In genomic region chr3:30617653-30618052, GRCh38 we compare ENCODE assay signal across 14 cellular contexts. TPM values are rescaled to one million over a fixed set of nuclear protein-coding genes. Genes with fewer than 3 reads are reported as not detected.
DNase-seq lines count a peak whose midpoint lies in the region; ATAC-seq and TF ChIP-seq lines count a peak whose summit lies in the region.
"Had no signal": no experiment of that assay in that cellular context is flagged by ENCODE, and none has a peak within 500 bp of the region (broad histone marks: within the 10 kb centered on the region; RNA-seq: fewer than 3 reads in every experiment).

No MANE protein-coding gene starts in this region.

- H3K9me2 ChIP-seq in DOHH2 (replicated peaks; ENCODE audit: control insufficient read depth, low read length) = no peaks in the 10 kb centered on the region

- no peaks in the 10 kb centered on the region for H3K36me3 ChIP-seq in DOHH2 (ENCODE audit: control insufficient read depth, low read length)
- H3K36me3 ChIP-seq: HAP-1, SJCRH30 had no signal

- H3K27me3 Mint-ChIP-seq in T-helper 1 cell treated with Interleukin-12 subunit alpha and Interleukin-12 subunit beta and Interleukin-4 antibody, amounts not matched to agents 30 μg/mL and 1 μg/mL, for 36 hours (ENCODE audit: low read depth) = no peaks in the 10 kb centered on the region
- no peaks in the 10 kb centered on the region for H3K27me3 Mint-ChIP-seq in activated T-helper 2 cell treated with anti-CD3 and anti-CD28 coated beads, Interferon-gamma antibody, Interleukin-2, Interleukin-4, amounts not matched to agents 10 μg/mL and 5 μg/mL and 100 μg/mL, durations not matched to agents 14 hours and 24 hours and 36 hours (ENCODE audit: low read depth)
- no peaks in the 10 kb centered on the region for H3K27me3 Mint-ChIP-seq in natural killer cell (ENCODE audit: low read depth in 2 of 2)

- H3K36me3 Mint-ChIP-seq in T-helper 1 cell treated with Interleukin-12 subunit alpha and Interleukin-12 subunit beta and Interleukin-4 antibody, amounts not matched to agents 30 μg/mL and 1 μg/mL, for 36 hours (ENCODE audit: low read depth) = peaks cover 29% of the 10 kb centered on the region
- H3K36me3 Mint-ChIP-seq in activated T-helper 2 cell treated with anti-CD3 and anti-CD28 coated beads, Interferon-gamma antibody, Interleukin-2, Interleukin-4, amounts not matched to agents 10 μg/mL and 5 μg/mL and 100 μg/mL, durations not matched to agents 14 hours and 24 hours and 36 hours (ENCODE audit: low read depth) = peaks cover 55% of the 10 kb centered on the region
- no peaks in the 10 kb centered on the region for H3K36me3 Mint-ChIP-seq in natural killer cell

- peaks cover 7% of the 10 kb centered on the region for H4K20me1 ChIP-seq in DOHH2 (ENCODE audit: control insufficient read depth, insufficient read depth, low read depth, low read length)

- no peaks in the 10 kb centered on the region for H3K9me3 Mint-ChIP-seq in T-helper 1 cell treated with Interleukin-12 subunit alpha and Interleukin-12 subunit beta and Interleukin-4 antibody, amounts not matched to agents 30 μg/mL and 1 μg/mL, for 36 hours
- no peaks in the 10 kb centered on the region for H3K9me3 Mint-ChIP-seq in activated T-helper 2 cell treated with anti-CD3 and anti-CD28 coated beads, Interferon-gamma antibody, Interleukin-2, Interleukin-4, amounts not matched to agents 10 μg/mL and 5 μg/mL and 100 μg/mL, durations not matched to agents 14 hours and 24 hours and 36 hours
- H3K9me3 Mint-ChIP-seq in natural killer cell = no peaks in the 10 kb centered on the region

- no peak for DNase-seq in T-helper 1 cell
- no peak for DNase-seq in activated T-helper 2 cell treated with anti-CD3 and anti-CD28 coated beads, Interferon-gamma antibody, Interleukin-2, Interleukin-4, amounts not matched to agents 10 μg/mL and 5 μg/mL and 100 μg/mL, durations not matched to agents 14 hours and 24 hours and 36 hours (ENCODE audit: low spot score)
- DNase-seq in natural killer cell = no peak
- no peak for DNase-seq in NCI-H1436 treated with DMSO at 0.1 percent for 48 hours (lab: John Stamatoyannopoulos, UW)
- DNase-seq in NCI-H1092 treated with DMSO at 0.1 percent for 48 hours (lab: John Stamatoyannopoulos, UW) = no peak
- no peak for DNase-seq in GM03348 (ENCODE audit: low spot score)
- DNase-seq: glutamatergic neuron, NCI-H2227 treated with DMSO at 0.1 percent for 48 hours, SJCRH30 had no signal

- H3K4me3 Mint-ChIP-seq in T-helper 1 cell treated with Interleukin-12 subunit alpha and Interleukin-12 subunit beta and Interleukin-4 antibody, amounts not matched to agents 30 μg/mL and 1 μg/mL, for 36 hours = peak overlapping the region; percentile 79
- peak overlapping the region; percentile 37 for H3K4me3 Mint-ChIP-seq in activated T-helper 2 cell treated with anti-CD3 and anti-CD28 coated beads, Interferon-gamma antibody, Interleukin-2, Interleukin-4, amounts not matched to agents 10 μg/mL and 5 μg/mL and 100 μg/mL, durations not matched to agents 14 hours and 24 hours and 36 hours (ENCODE audit: low read depth)
- H3K4me3 Mint-ChIP-seq in natural killer cell = peak overlapping the region; percentile 69

- peak overlapping the region; percentile 55 for H3K4me2 ChIP-seq in DOHH2 (ENCODE audit: low read length)

- H3K27me3 ChIP-seq in DOHH2 (ENCODE audit: control insufficient read depth, low read length) = no peaks in the 10 kb centered on the region
- H3K27me3 ChIP-seq: SJCRH30 had no signal

- peaks cover 88% of the 10 kb centered on the region for H3K79me2 ChIP-seq in DOHH2 (ENCODE audit: control insufficient read depth, low read length)

- intact Hi-C loops in activated T-helper 2 cell treated with anti-CD3 and anti-CD28 coated beads, Interferon-gamma antibody, Interleukin-2, Interleukin-4, amounts not matched to agents 10 μg/mL and 5 μg/mL and 100 μg/mL, durations not matched to agents 14 hours and 24 hours and 36 hours (cut with micrococcal nuclease) = loop anchor here (5.0 kb wide), 1 partner anchor 1140 kb away; no protein-coding TSS in a partner anchor
- intact Hi-C loops in natural killer cell (cut with micrococcal nuclease) = no loop called here

- H3K4me3 ChIP-seq in DOHH2 (ENCODE audit: low read length) = no peak overlapping the region
- H3K4me3 ChIP-seq: HAP-1, K562, SJCRH30 had no signal

- TF ChIP-seq CTCF in DOHH2 (IDR thresholded peaks at IDR 0.05; ENCODE audit: low read depth, low read length, poor library complexity, severe bottlenecking) (no peak), natural killer cell (IDR thresholded peaks at IDR 0.05) (no peak)

- no peak overlapping the region for H3K27ac ChIP-seq in DOHH2 (ENCODE audit: low read depth, low read length)
- H3K27ac ChIP-seq: 22Rv1, SJCRH30 had no signal

- ATAC-seq in natural killer cell = no peak
- ATAC-seq: K562 had no signal

- H3K27ac Mint-ChIP-seq in T-helper 1 cell treated with Interleukin-12 subunit alpha and Interleukin-12 subunit beta and Interleukin-4 antibody, amounts not matched to agents 30 μg/mL and 1 μg/mL, for 36 hours = peak overlapping the region; percentile 56
- peak overlapping the region; percentile 96 for H3K27ac Mint-ChIP-seq in activated T-helper 2 cell treated with anti-CD3 and anti-CD28 coated beads, Interferon-gamma antibody, Interleukin-2, Interleukin-4, amounts not matched to agents 10 μg/mL and 5 μg/mL and 100 μg/mL, durations not matched to agents 14 hours and 24 hours and 36 hours
- H3K27ac Mint-ChIP-seq in natural killer cell = peak overlapping the region; percentile 84 to 91

- peaks cover 7% of the 10 kb centered on the region; the same call in 1 of the 2 replicates for H3F3A ChIP-seq in DOHH2 (ENCODE audit: control insufficient read depth, insufficient read depth)

- H3K4me1 Mint-ChIP-seq in T-helper 1 cell treated with Interleukin-12 subunit alpha and Interleukin-12 subunit beta and Interleukin-4 antibody, amounts not matched to agents 30 μg/mL and 1 μg/mL, for 36 hours (ENCODE audit: low read depth) = peaks cover 84% of the 10 kb centered on the region
- H3K4me1 Mint-ChIP-seq in activated T-helper 2 cell treated with anti-CD3 and anti-CD28 coated beads, Interferon-gamma antibody, Interleukin-2, Interleukin-4, amounts not matched to agents 10 μg/mL and 5 μg/mL and 100 μg/mL, durations not matched to agents 14 hours and 24 hours and 36 hours (ENCODE audit: low read depth) = peaks cover 90% of the 10 kb centered on the region
- peaks cover 96 to 97% of the 10 kb centered on the region in 2 donors for H3K4me1 Mint-ChIP-seq in natural killer cell

- H3K9me3 ChIP-seq in DOHH2 (ENCODE audit: control insufficient read depth, insufficient read depth, low read length) = no peaks in the 10 kb centered on the region
- H3K9me3 ChIP-seq: HAP-1, SJCRH30 had no signal

- peaks cover 85% of the 10 kb centered on the region for H3K4me1 ChIP-seq in DOHH2 (ENCODE audit: control insufficient read depth, low read length)
- H3K4me1 ChIP-seq: SJCRH30 had no signal

RNA-seq across cellular contexts. Expression of gene TGFBR2, which starts 11.3 kb away (rescaled TPM):
- total RNA-seq in activated T-helper 2 cell treated with anti-CD3 and anti-CD28 coated beads, Interferon-gamma antibody, Interleukin-2, Interleukin-4, amounts not matched to agents 10 μg/mL and 5 μg/mL and 100 μg/mL, durations not matched to agents 14 hours and 24 hours and 36 hours = 19.5 and 19.8 TPM in 2 replicates
- 100 to 1,000 TPM in 1 of 3 donors, 10 to 100 TPM in 2; 70.4 to 113 (median 99.3) TPM for total RNA-seq in natural killer cell
